In genomic region chr3:32614956-32615355, GRCh38 we compare ENCODE assay signal across 13 cellular contexts. TPM values are rescaled to one million over a fixed set of nuclear protein-coding genes. Genes with fewer than 3 reads are reported as not detected.
A peak's percentile ranks its signal among the peaks of the same experiment; 100 is the strongest.
DNase-seq lines count a peak whose midpoint lies in the region; ATAC-seq, FAIRE-seq and TF ChIP-seq lines count a peak whose summit lies in the region.
"Had no signal": no experiment of that assay in that cellular context is flagged by ENCODE, and none has a peak within 500 bp of the region (broad histone marks: within the 10 kb centered on the region; RNA-seq: fewer than 3 reads in every experiment).

No MANE protein-coding gene starts in this region.

- dilution Hi-C loops in endothelial cell of umbilical vein (cut with MboI; ENCODE audit: extremely low pct_ligation_motif_present, low sequenced_read_pairs): no loop called here

- CTCF ChIA-PET in RWPE1 (lab: Yijun Ruan, JAX) (interaction anchor here (0.6 kb wide), 1 partner anchor 106 kb away, joined by 3 read pairs; no protein-coding TSS in a partner anchor), endothelial cell of umbilical vein (lab: Charles Lee) (no interaction called here)

- H3F3A ChIP-seq in GM23338 (replicated peaks; ENCODE audit: low read depth): no peaks in the 10 kb centered on the region

- H3K4me3 Mint-ChIP-seq in GM23338 (no peak overlapping the region), osteocyte (ENCODE audit: unreplicated experiment) (no peak overlapping the region)
- H3K4me3 Mint-ChIP-seq: activated CD8-positive, alpha-beta T cell treated with anti-CD3 and anti-CD28 coated beads for 36 hours had no signal

- H3K9me3 Mint-ChIP-seq in GM23338 (peaks cover 8% of the 10 kb centered on the region; the same call in 1 of the 3 replicates), osteocyte (ENCODE audit: unreplicated experiment) (peaks cover 10% of the 10 kb centered on the region)
- H3K9me3 Mint-ChIP-seq: activated CD8-positive, alpha-beta T cell treated with anti-CD3 and anti-CD28 coated beads for 36 hours had no signal

- H3K4me3 ChIP-seq in GM23338 (no peak overlapping the region), endothelial cell of umbilical vein (replicated peaks in 1 of 3; ENCODE audit: insufficient read depth in 1 of 3, low read depth in 1 of 3, low read length in 3 of 3) (no peak overlapping the region)

- H3K79me2 ChIP-seq in GM23338 (replicated peaks; ENCODE audit: insufficient read depth) (no peaks in the 10 kb centered on the region), endothelial cell of umbilical vein (ENCODE audit: control insufficient read depth, insufficient read depth, low read length) (no peaks in the 10 kb centered on the region)

- TF ChIP-seq POLR2A in endothelial cell of umbilical vein (IDR thresholded peaks at IDR 0.05; ENCODE audit: low read depth, low read length): no peak

- no peak for TF ChIP-seq CTCF in GM23338 (conservative IDR thresholded peaks at IDR 0.05; ENCODE audit: low read depth in 2 of 2)
- no peak for TF ChIP-seq CTCF in RWPE1 (conservative IDR thresholded peaks at IDR 0.05; ENCODE audit: low read depth)
- no peak for TF ChIP-seq CTCF in endothelial cell of umbilical vein (IDR thresholded peaks at IDR 0.05; ENCODE audit: extremely low read depth in 1 of 2, insufficient read depth in 1 of 2, low read depth in 1 of 2, low read length in 2 of 2)
- no peak for TF ChIP-seq CTCF in osteocyte (IDR thresholded peaks at IDR 0.05)

- H3K27ac ChIP-seq in GM23338 (ENCODE audit: low read depth) (no peak overlapping the region), RWPE1 (no peak overlapping the region), endothelial cell of umbilical vein (ENCODE audit: insufficient read depth, low read depth, low read length) (no peak overlapping the region)
- H3K27ac ChIP-seq: neutrophil had no signal

- H2AFZ ChIP-seq in GM23338: peak overlapping the region; percentile 64
- H2AFZ ChIP-seq in endothelial cell of umbilical vein (ENCODE audit: low read depth, low read length): peak overlapping the region; percentile 77

- H3K27me3 Mint-ChIP-seq in GM23338 (ENCODE audit: insufficient read depth, low read depth, poor library complexity) (no peaks in the 10 kb centered on the region), osteocyte (ENCODE audit: unreplicated experiment) (no peaks in the 10 kb centered on the region)

- H3K27ac Mint-ChIP-seq in GM23338 (no peak overlapping the region), osteocyte (ENCODE audit: unreplicated experiment) (peak overlapping the region; percentile 50)
- H3K27ac Mint-ChIP-seq: activated CD8-positive, alpha-beta T cell treated with anti-CD3 and anti-CD28 coated beads for 36 hours had no signal

- H3K4me1 ChIP-seq in GM23338 (ENCODE audit: insufficient read depth): no peaks in the 10 kb centered on the region
- H3K4me1 ChIP-seq in endothelial cell of umbilical vein (ENCODE audit: control insufficient read depth, extremely low read depth, insufficient read depth, low read length): peaks cover 8% of the 10 kb centered on the region

- intact Hi-C loops in endothelial cell of umbilical vein (cut with micrococcal nuclease): no loop called here

- DNase-seq in GM23338 (ENCODE audit: low spot score) (no peak), RWPE1 (ENCODE audit: low spot score) (peak; percentile 8), endothelial cell of umbilical vein (ENCODE audit: low read depth, low spot score) (peak; percentile 74), osteocyte (ENCODE audit: extremely low spot score, unreplicated experiment) (peak; percentile 2), CD1c-positive myeloid dendritic cell (ENCODE audit: extremely low spot score) (no peak)
- DNase-seq: activated CD8-positive, alpha-beta T cell treated with anti-CD3 and anti-CD28 coated beads for 36 hours; NCI-H146; NCI-H524 treated with DMSO at 0.1 percent for 48 hours; T-helper 9 cell had no signal

- no peak overlapping the region for H3K9ac ChIP-seq in endothelial cell of umbilical vein (replicated peaks; ENCODE audit: extremely low read depth, insufficient read depth, low read length)

- H3K9me2 ChIP-seq in GM23338 (ENCODE audit: insufficient read depth): no peaks in the 10 kb centered on the region

- no peaks in the 10 kb centered on the region for H4K20me1 ChIP-seq in GM23338 (replicated peaks; ENCODE audit: insufficient read depth)
- no peaks in the 10 kb centered on the region for H4K20me1 ChIP-seq in endothelial cell of umbilical vein (replicated peaks; ENCODE audit: control insufficient read depth, extremely low read depth, insufficient read depth, low read length)

- no peaks in the 10 kb centered on the region; the same call in 2 of the 3 replicates for H3K4me1 Mint-ChIP-seq in GM23338
- peaks cover 18% of the 10 kb centered on the region for H3K4me1 Mint-ChIP-seq in osteocyte (ENCODE audit: unreplicated experiment)

- H3K36me3 ChIP-seq in GM23338 (ENCODE audit: insufficient read depth) (no peaks in the 10 kb centered on the region), endothelial cell of umbilical vein (ENCODE audit: control insufficient read depth in 2 of 2, extremely low read depth in 1 of 2, insufficient read depth in 2 of 2, low read length in 2 of 2) (no peaks in the 10 kb centered on the region)
- H3K36me3 ChIP-seq: neutrophil had no signal

- H3K9me1 ChIP-seq in endothelial cell of umbilical vein (replicated peaks; ENCODE audit: control insufficient read depth, extremely low read depth, insufficient read depth, low read length): no peaks in the 10 kb centered on the region

- FAIRE-seq in endothelial cell of umbilical vein (lab: Jason Lieb, UNC): peak; percentile 93

- no peaks in the 10 kb centered on the region for H3K9me3 ChIP-seq in endothelial cell of umbilical vein (replicated peaks; ENCODE audit: control insufficient read depth, insufficient read depth, low read length)
- H3K9me3 ChIP-seq: neutrophil had no signal

- no TSS peak for BruUV-seq in endothelial cell of umbilical vein (replicated peaks; lab: Mats Ljungman, UMichigan)

- H3K36me3 Mint-ChIP-seq in GM23338 (ENCODE audit: low read depth): no peaks in the 10 kb centered on the region
- peaks cover 2% of the 10 kb centered on the region for H3K36me3 Mint-ChIP-seq in osteocyte (ENCODE audit: unreplicated experiment)

- ATAC-seq in GM23338 (no peak), esophagus mucosa (no peak), HG02981 (IDR thresholded peaks at IDR 0.05; ENCODE audit: unreplicated experiment) (no peak), GM19324 (IDR thresholded peaks at IDR 0.05; ENCODE audit: low FRiP score, unreplicated experiment) (no peak)
- ATAC-seq: activated CD8-positive, alpha-beta T cell treated with anti-CD3 and anti-CD28 coated beads for 36 hours had no signal

- H3K27me3 ChIP-seq in GM23338 (ENCODE audit: insufficient read depth): no peaks in the 10 kb centered on the region
- peaks cover 2 to 3% of the 10 kb centered on the region in 2 experiments for H3K27me3 ChIP-seq in endothelial cell of umbilical vein (ENCODE audit: control insufficient read depth in 2 of 2, insufficient read depth in 2 of 2, low read length in 2 of 2)
- H3K27me3 ChIP-seq: neutrophil had no signal

- POLR2A ChIA-PET in RWPE1 (lab: Yijun Ruan, JAX; ENCODE audit: low non-redundant PET): no interaction called here
- POLR2A ChIA-PET in endothelial cell of umbilical vein (lab: Charles Lee): no interaction called here

- H3K4me2 ChIP-seq in GM23338 (no peak overlapping the region), endothelial cell of umbilical vein (ENCODE audit: insufficient read depth, low read length) (peak overlapping the region; percentile 12)

TF ChIP-seq in endothelial cell of umbilical vein, 7 proteins besides CTCF, POLR2A, EP300 and RAD21:
- TF ChIP-seq FOS (IDR thresholded peaks at IDR 0.05; ENCODE audit: borderline replicate concordance, insufficient read depth, low read length): peak; percentile 14
- TF ChIP-seq MYC (IDR thresholded peaks at IDR 0.05; ENCODE audit: low read depth, low read length): no peak
- TF ChIP-seq POLR2AphosphoS5 (IDR thresholded peaks at IDR 0.05; ENCODE audit: insufficient read depth, low read depth, low read length): no peak
- TF ChIP-seq EZH2 (IDR thresholded peaks at IDR 0.05; ENCODE audit: borderline replicate concordance, low read depth, low read length, severe bottlenecking): no peak
- no peak for TF ChIP-seq MAX (IDR thresholded peaks at IDR 0.05; ENCODE audit: insufficient read depth, insufficient read length)
- peak; percentile 38 for TF ChIP-seq GATA2 (IDR thresholded peaks at IDR 0.05; ENCODE audit: insufficient read depth, insufficient read length, low read depth, low read length)
- no peak for TF ChIP-seq JUN (IDR thresholded peaks at IDR 0.05; ENCODE audit: borderline replicate concordance, insufficient read depth, insufficient read length, low read depth)
TF ChIP-seq in endothelial cell of umbilical vein: peak in this region for 2.

RNA-seq across cellular contexts. Expression of gene DYNC1LI1, which starts 44.3 kb away (rescaled TPM):
- 45.1 and 52.9 TPM in 2 replicates for total RNA-seq in GM23338 (2014; rRNA removed; shearing (Covaris generic))
- polyA plus RNA-seq in GM23338 (2016; fragmentation: Nextera tagmentation; extraction: Ambion mirVana) (41.7 and 48.0 TPM in 2 replicates), endothelial cell of umbilical vein (12.0 and 14.9 TPM in 2 replicates)
- total RNA-seq in endothelial cell of umbilical vein (45.6 and 47.6 TPM in 2 replicates), osteocyte (58.8 and 64.3 TPM in 2 replicates), esophagus mucosa (21.3 TPM)
- 22.7 and 24.2 TPM in 2 replicates for polyA plus RNA-seq in endothelial cell of umbilical vein (2011; cell fraction: cytosol; rRNA removed)
- 16.4 and 23.0 TPM in 2 replicates for polyA plus RNA-seq in endothelial cell of umbilical vein (2011; cell fraction: nucleus; rRNA removed)
- polyA plus RNA-seq in endothelial cell of umbilical vein (2012): 31.0 and 59.2 TPM in 2 replicates
- 23.3 and 24.0 TPM in 2 replicates for polyA minus RNA-seq in endothelial cell of umbilical vein
- polyA minus RNA-seq in endothelial cell of umbilical vein (2011; cell fraction: cytosol; rRNA and poly(A)+ RNA removed): 13.3 TPM
- 29.9 and 31.3 TPM in 2 replicates for polyA minus RNA-seq in endothelial cell of umbilical vein (2011; cell fraction: nucleus; rRNA and poly(A)+ RNA removed)

Comparison
In these comparisons a context has a peak if more than half of its experiments do, and no peak if none do; other contexts are left out.
1. DNase-seq: peak in RWPE1 (single experiment), endothelial cell of umbilical vein (single experiment) and osteocyte (single experiment); none in GM23338 (single experiment) and CD1c-positive myeloid dendritic cell (single experiment).